ENCODE assay signal across 26 cellular contexts in the genomic region with DNA sequence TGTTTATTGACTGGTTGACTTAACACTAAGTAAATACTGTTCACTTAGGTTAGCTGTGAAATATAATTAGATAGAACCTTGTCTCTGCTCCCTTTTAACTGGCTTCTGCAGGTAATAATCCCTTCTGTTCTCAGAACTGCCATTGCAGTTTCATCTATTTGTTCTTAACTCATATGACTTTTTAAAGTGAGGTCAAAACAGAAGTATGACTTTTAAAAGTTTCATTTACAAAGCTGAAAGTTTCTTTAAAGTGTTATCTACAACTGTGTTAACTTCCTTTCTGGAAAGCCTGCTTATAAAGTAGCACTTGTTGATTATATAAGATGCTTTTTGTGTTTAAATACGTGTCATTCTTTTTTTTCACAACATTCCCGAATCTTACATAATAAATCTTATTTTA.
DNase-seq lines count a peak whose midpoint lies in the region; ATAC-seq, FAIRE-seq and TF ChIP-seq lines count a peak whose summit lies in the region.
"Had no signal": no experiment of that assay in that cellular context is flagged by ENCODE, and none has a peak within 500 bp of the region (broad histone marks: within the 10 kb centered on the region; RNA-seq: fewer than 3 reads in every experiment).

No MANE protein-coding gene starts in this region.

- H2BK120ac ChIP-seq in neuronal stem cell (ENCODE audit: low read depth, low read length): no peak overlapping the region

- no peak overlapping the region for H3K4me2 ChIP-seq in neuronal stem cell (ENCODE audit: insufficient read depth, low read length, poor library complexity, severe bottlenecking)
- H3K4me2 ChIP-seq: BLaER1 treated with 17β-estradiol and CSF1 and Interleukin-3, amounts not matched to agents 10 nM and 100 nM; PC-9 had no signal

- no peak overlapping the region for H3K4ac ChIP-seq in neuronal stem cell (ENCODE audit: low read length)

- no peak overlapping the region for H4K91ac ChIP-seq in neuronal stem cell (ENCODE audit: low read depth, low read length, poor library complexity)

- H3K27me3 Mint-ChIP-seq in activated CD4-positive, alpha-beta memory T cell treated with anti-CD3 and anti-CD28 coated beads for 36 hours: no peaks in the 10 kb centered on the region
- H3K27me3 Mint-ChIP-seq in activated CD4-positive, alpha-beta memory T cell treated with anti-CD3 and anti-CD28 coated beads, Interleukin-2, amount 10 ng/mL, durations not matched to agents 7 days and 5 days: no peaks in the 10 kb centered on the region
- H3K27me3 Mint-ChIP-seq in activated T-helper 17 cell treated with anti-CD3 and anti-CD28 coated beads, Interleukin-2, amount 50 U/mL, for 72 hours: no peaks in the 10 kb centered on the region
- H3K27me3 Mint-ChIP-seq in natural killer cell treated with Interleukin-12 subunit alpha and Interleukin-12 subunit beta and Interleukin-15 and Interleukin-18, amount 100 ng/mL, for 72 hours: no peaks in the 10 kb centered on the region
- H3K27me3 Mint-ChIP-seq: CD4-positive, alpha-beta memory T cell had no signal

- DNase-seq in activated CD4-positive, alpha-beta memory T cell treated with anti-CD3 and anti-CD28 coated beads for 36 hours: no peak
- no peak for DNase-seq in activated CD4-positive, alpha-beta memory T cell treated with anti-CD3 and anti-CD28 coated beads, Interleukin-2, amount 10 ng/mL, durations not matched to agents 7 days and 5 days
- DNase-seq in GM18507 (ENCODE audit: extremely low spot score, insufficient read length, low read depth) (no peak), neuronal stem cell (ENCODE audit: low spot score) (no peak), GM12892 (ENCODE audit: insufficient read length) (no peak)
- no peak for DNase-seq in natural killer cell treated with Interleukin-12 subunit alpha and Interleukin-12 subunit beta and Interleukin-15 and Interleukin-18, amount 100 ng/mL, for 72 hours (ENCODE audit: low spot score)
- DNase-seq: 8988T; Caco-2; CD4-positive, alpha-beta memory T cell; DMS 273 treated with DMSO at 0.1 percent for 48 hours; GOT3; HCEC 1CT; KG1; NCI-H1105; NCI-H146; NCI-H2029 treated with DMSO at 0.1 percent for 48 hours; NCI-H226; NCI-H510A treated with DMSO at 0.1 percent for 48 hours; NCI-H748 treated with DMSO at 0.1 percent for 48 hours; PC-9; RPMI8226; SHP77 had no signal

- H2AFZ ChIP-seq in neuronal stem cell (ENCODE audit: low read length): no peak overlapping the region
- H2AFZ ChIP-seq: PC-9 had no signal

- peak overlapping the region; percentile 68 for H3K27ac Mint-ChIP-seq in activated CD4-positive, alpha-beta memory T cell treated with anti-CD3 and anti-CD28 coated beads for 36 hours
- no peak overlapping the region for H3K27ac Mint-ChIP-seq in activated CD4-positive, alpha-beta memory T cell treated with anti-CD3 and anti-CD28 coated beads, Interleukin-2, amount 10 ng/mL, durations not matched to agents 7 days and 5 days
- peak overlapping the region; percentile 71 for H3K27ac Mint-ChIP-seq in activated T-helper 17 cell treated with anti-CD3 and anti-CD28 coated beads, Interleukin-2, amount 50 U/mL, for 72 hours
- peak overlapping the region; percentile 77 to 81 for H3K27ac Mint-ChIP-seq in natural killer cell treated with Interleukin-12 subunit alpha and Interleukin-12 subunit beta and Interleukin-15 and Interleukin-18, amount 100 ng/mL, for 72 hours

- H3K4me1 ChIP-seq in neuronal stem cell (ENCODE audit: control insufficient read depth in 2 of 2, insufficient read depth in 1 of 2, low read depth in 1 of 2, low read length in 2 of 2): no peaks in the 10 kb centered on the region
- H3K4me1 ChIP-seq: BLaER1 treated with 17β-estradiol and CSF1 and Interleukin-3, amounts not matched to agents 10 nM and 100 nM; Caco-2 had no signal

- H3K14ac ChIP-seq in neuronal stem cell (ENCODE audit: low read length): no peak overlapping the region

- POLR2A ChIA-PET in activated CD4-positive, alpha-beta memory T cell treated with anti-CD3 and anti-CD28 coated beads for 36 hours (lab: Charles Lee): interaction anchor here (1.2 kb wide), 1 partner anchor 33 kb away, joined by 5 read pairs; no protein-coding TSS in a partner anchor
- POLR2A ChIA-PET in activated CD4-positive, alpha-beta memory T cell treated with anti-CD3 and anti-CD28 coated beads, Interleukin-2, amount 10 ng/mL, durations not matched to agents 7 days and 5 days (lab: Charles Lee): no interaction called here

- no CpG with 5 or more reads among the region's 2 CpGs for WGBS in neuronal stem cell (ENCODE audit: extremely low coverage in 2 of 2, insufficient read length in 2 of 2, insufficient replicate concordance in 1 of 2), 2 donors

- FAIRE-seq in GM18507 (lab: Jason Lieb, UNC) (peak; percentile 36), GM12892 (lab: Jason Lieb, UNC) (no peak)
- FAIRE-seq: GM12891 had no signal

- peaks cover 65% of the 10 kb centered on the region for H3K36me3 Mint-ChIP-seq in activated CD4-positive, alpha-beta memory T cell treated with anti-CD3 and anti-CD28 coated beads for 36 hours
- peaks cover 81% of the 10 kb centered on the region for H3K36me3 Mint-ChIP-seq in activated CD4-positive, alpha-beta memory T cell treated with anti-CD3 and anti-CD28 coated beads, Interleukin-2, amount 10 ng/mL, durations not matched to agents 7 days and 5 days (ENCODE audit: low read depth)
- H3K36me3 Mint-ChIP-seq in activated T-helper 17 cell treated with anti-CD3 and anti-CD28 coated beads, Interleukin-2, amount 50 U/mL, for 72 hours (ENCODE audit: low read depth): peaks cover 90% of the 10 kb centered on the region
- H3K36me3 Mint-ChIP-seq in natural killer cell treated with Interleukin-12 subunit alpha and Interleukin-12 subunit beta and Interleukin-15 and Interleukin-18, amount 100 ng/mL, for 72 hours: peaks cover 61% of the 10 kb centered on the region

- peaks cover 25 to 84% of the 10 kb centered on the region in 2 donors for H3K36me3 ChIP-seq in neuronal stem cell (replicated peaks in 1 of 2; ENCODE audit: control insufficient read depth in 2 of 2, insufficient read depth in 2 of 2, low read length in 2 of 2)

- H2BK15ac ChIP-seq in neuronal stem cell (ENCODE audit: low read length): no peak overlapping the region

- H3K27ac ChIP-seq in neuronal stem cell (replicated peaks; ENCODE audit: low read length): no peak overlapping the region
- H3K27ac ChIP-seq: BLaER1 treated with 17β-estradiol and CSF1 and Interleukin-3, amounts not matched to agents 10 nM and 100 nM; PC-9 had no signal

- H3K9ac ChIP-seq in neuronal stem cell (ENCODE audit: low read depth, low read length, poor library complexity): no peak overlapping the region
- H3K9ac ChIP-seq: BLaER1 treated with 17β-estradiol and CSF1 and Interleukin-3, amounts not matched to agents 10 nM and 100 nM had no signal

- H3K9me3 Mint-ChIP-seq in activated CD4-positive, alpha-beta memory T cell treated with anti-CD3 and anti-CD28 coated beads for 36 hours: no peaks in the 10 kb centered on the region
- peaks cover 7% of the 10 kb centered on the region for H3K9me3 Mint-ChIP-seq in activated CD4-positive, alpha-beta memory T cell treated with anti-CD3 and anti-CD28 coated beads, Interleukin-2, amount 10 ng/mL, durations not matched to agents 7 days and 5 days
- H3K9me3 Mint-ChIP-seq in activated T-helper 17 cell treated with anti-CD3 and anti-CD28 coated beads, Interleukin-2, amount 50 U/mL, for 72 hours: peaks cover 7% of the 10 kb centered on the region
- peaks cover 6% of the 10 kb centered on the region for H3K9me3 Mint-ChIP-seq in natural killer cell treated with Interleukin-12 subunit alpha and Interleukin-12 subunit beta and Interleukin-15 and Interleukin-18, amount 100 ng/mL, for 72 hours
- H3K9me3 Mint-ChIP-seq: CD4-positive, alpha-beta memory T cell had no signal

- no peak overlapping the region for H2BK12ac ChIP-seq in neuronal stem cell (ENCODE audit: low read length)

- no peaks in the 10 kb centered on the region for H3K79me1 ChIP-seq in neuronal stem cell (ENCODE audit: low read depth, low read length)

- CTCF ChIA-PET in activated CD4-positive, alpha-beta memory T cell treated with anti-CD3 and anti-CD28 coated beads for 36 hours (lab: Charles Lee): no interaction called here
- CTCF ChIA-PET in activated CD4-positive, alpha-beta memory T cell treated with anti-CD3 and anti-CD28 coated beads, Interleukin-2, amount 10 ng/mL, durations not matched to agents 7 days and 5 days (lab: Charles Lee): no interaction called here

- H2BK5ac ChIP-seq in neuronal stem cell (ENCODE audit: low read length): no peak overlapping the region

- ATAC-seq in activated T-helper 17 cell treated with anti-CD3 and anti-CD28 coated beads, Interleukin-2, amount 50 U/mL, for 72 hours (replicated peaks): peak; percentile 73
- ATAC-seq in natural killer cell treated with Interleukin-12 subunit alpha and Interleukin-12 subunit beta and Interleukin-15 and Interleukin-18, amount 100 ng/mL, for 72 hours: no peak
- ATAC-seq in GM18858 (IDR thresholded peaks at IDR 0.05; ENCODE audit: unreplicated experiment): no peak

- peaks cover 0 to 2% of the 10 kb centered on the region in 2 donors for H3K9me3 ChIP-seq in neuronal stem cell (replicated peaks in 1 of 2; ENCODE audit: control insufficient read depth in 2 of 2, insufficient read depth in 1 of 2, low read depth in 1 of 2, low read length in 2 of 2)
- H3K9me3 ChIP-seq: Caco-2 had no signal

- no peak overlapping the region for H3K23ac ChIP-seq in neuronal stem cell (ENCODE audit: low read depth, low read length, poor library complexity)

- no peak overlapping the region for H3K4me3 Mint-ChIP-seq in activated CD4-positive, alpha-beta memory T cell treated with anti-CD3 and anti-CD28 coated beads for 36 hours
- H3K4me3 Mint-ChIP-seq in activated CD4-positive, alpha-beta memory T cell treated with anti-CD3 and anti-CD28 coated beads, Interleukin-2, amount 10 ng/mL, durations not matched to agents 7 days and 5 days: no peak overlapping the region
- H3K4me3 Mint-ChIP-seq in activated T-helper 17 cell treated with anti-CD3 and anti-CD28 coated beads, Interleukin-2, amount 50 U/mL, for 72 hours: peak overlapping the region; percentile 28
- peak overlapping the region; percentile 36 for H3K4me3 Mint-ChIP-seq in natural killer cell treated with Interleukin-12 subunit alpha and Interleukin-12 subunit beta and Interleukin-15 and Interleukin-18, amount 100 ng/mL, for 72 hours
- H3K4me3 Mint-ChIP-seq: CD4-positive, alpha-beta memory T cell had no signal

- no peak overlapping the region for H4K8ac ChIP-seq in neuronal stem cell (ENCODE audit: low read depth, low read length)

- peaks cover 42% of the 10 kb centered on the region for H3K4me1 Mint-ChIP-seq in activated CD4-positive, alpha-beta memory T cell treated with anti-CD3 and anti-CD28 coated beads for 36 hours (ENCODE audit: low read depth)
- peaks cover 25% of the 10 kb centered on the region for H3K4me1 Mint-ChIP-seq in activated CD4-positive, alpha-beta memory T cell treated with anti-CD3 and anti-CD28 coated beads, Interleukin-2, amount 10 ng/mL, durations not matched to agents 7 days and 5 days
- peaks cover 47% of the 10 kb centered on the region for H3K4me1 Mint-ChIP-seq in activated T-helper 17 cell treated with anti-CD3 and anti-CD28 coated beads, Interleukin-2, amount 50 U/mL, for 72 hours
- H3K4me1 Mint-ChIP-seq in natural killer cell treated with Interleukin-12 subunit alpha and Interleukin-12 subunit beta and Interleukin-15 and Interleukin-18, amount 100 ng/mL, for 72 hours (ENCODE audit: low read depth in 2 of 2): peaks cover 55 to 69% of the 10 kb centered on the region in 2 donors

- H3K4me3 ChIP-seq in neuronal stem cell (ENCODE audit: low read length in 2 of 2): no peak overlapping the region
- H3K4me3 ChIP-seq: BLaER1 treated with 17β-estradiol and CSF1 and Interleukin-3, amounts not matched to agents 10 nM and 100 nM; PC-9 had no signal

- intact Hi-C loops in activated CD4-positive, alpha-beta memory T cell treated with anti-CD3 and anti-CD28 coated beads for 36 hours (cut with micrococcal nuclease): loop anchor here (1.0 to 5.0 kb wide), 3 partner anchors 32 to 128 kb away; partner anchors contain the start of gene TET2

- H2AK5ac ChIP-seq in neuronal stem cell (ENCODE audit: low read depth, low read length): no peak overlapping the region

- no peak for TF ChIP-seq POLR2A in GM12892 (IDR thresholded peaks at IDR 0.05; ENCODE audit: low read depth, low read length)

- H3K18ac ChIP-seq in neuronal stem cell (ENCODE audit: low read length): no peak overlapping the region

- H3K27me3 ChIP-seq in neuronal stem cell (ENCODE audit: control insufficient read depth in 3 of 3, insufficient read depth in 3 of 3, low read depth in 1 of 3, low read length in 3 of 3): no peaks in the 10 kb centered on the region
- H3K27me3 ChIP-seq: BLaER1 treated with 17β-estradiol and CSF1 and Interleukin-3, amounts not matched to agents 10 nM and 100 nM had no signal

Comparison
In these comparisons a context has a peak if more than half of its experiments do, and no peak if none do; other contexts are left out.
1. H3K4me3 Mint-ChIP-seq: peak in activated T-helper 17 cell treated with anti-CD3 and anti-CD28 coated beads, Interleukin-2, amount 50 U/mL, for 72 hours (single experiment) and natural killer cell treated with Interleukin-12 subunit alpha and Interleukin-12 subunit beta and Interleukin-15 and Interleukin-18, amount 100 ng/mL, for 72 hours (single experiment); none in activated CD4-positive, alpha-beta memory T cell treated with anti-CD3 and anti-CD28 coated beads for 36 hours (single experiment) and activated CD4-positive, alpha-beta memory T cell treated with anti-CD3 and anti-CD28 coated beads, Interleukin-2, amount 10 ng/mL, durations not matched to agents 7 days and 5 days (single experiment).